In genomic region chr12:49061157-49061650, GRCh38 we compare ENCODE assay signal across 1 cellular context.
A peak's percentile ranks its signal among the peaks of the same experiment; 100 is the strongest.
TF ChIP-seq lines count a peak whose summit lies in the region.

No MANE protein-coding gene starts in this region.

TF ChIP-seq in HepG2, 621 proteins besides CTCF, POLR2A, EP300 and RAD21:
- TF ChIP-seq BRF2 (CRISPR knock-in tag; IDR thresholded peaks at IDR 0.05), result no peak
- no peak for TF ChIP-seq ZNF615 (CRISPR knock-in tag; IDR thresholded peaks at IDR 0.05; ENCODE audit: borderline replicate concordance)
- TF ChIP-seq TRAFD1 (CRISPR knock-in tag; IDR thresholded peaks at IDR 0.05; ENCODE audit: borderline replicate concordance), result 0 out of 2 replicates have a peak, but pooled peaks have one; percentile 1
- TF ChIP-seq ZNF740 (CRISPR knock-in tag; IDR thresholded peaks at IDR 0.05), result peak; percentile 83
- no peak for TF ChIP-seq RXRB (CRISPR knock-in tag; IDR thresholded peaks at IDR 0.05; ENCODE audit: borderline replicate concordance)
- no peak for TF ChIP-seq UBTF (CRISPR knock-in tag; IDR thresholded peaks at IDR 0.05)
- no peak for TF ChIP-seq YEATS2 (CRISPR knock-in tag; IDR thresholded peaks at IDR 0.05; ENCODE audit: borderline replicate concordance)
- 0 out of 2 replicates have a peak, but pooled peaks have one; percentile 11 for TF ChIP-seq THYN1 (CRISPR knock-in tag; IDR thresholded peaks at IDR 0.05; ENCODE audit: borderline replicate concordance, low read depth)
- no peak for TF ChIP-seq RFX3 (CRISPR knock-in tag; IDR thresholded peaks at IDR 0.05)
- no peak for TF ChIP-seq BRCA1 (CRISPR knock-in tag; IDR thresholded peaks at IDR 0.05)
- TF ChIP-seq HMG20A (CRISPR knock-in tag; IDR thresholded peaks at IDR 0.05; ENCODE audit: borderline replicate concordance), result 0 out of 2 replicates have a peak, but pooled peaks have one; percentile 2
- TF ChIP-seq ZNF513 (CRISPR knock-in tag; conservative IDR thresholded peaks at IDR 0.05), result no peak
- 0 out of 2 replicates have a peak, but pooled peaks have one; percentile 11 for TF ChIP-seq ZFP36L1 (CRISPR knock-in tag; IDR thresholded peaks at IDR 0.05)
- no peak for TF ChIP-seq CREB3 (CRISPR knock-in tag; IDR thresholded peaks at IDR 0.05)
- no peak for TF ChIP-seq ZNF558 (CRISPR knock-in tag; IDR thresholded peaks at IDR 0.05; ENCODE audit: borderline replicate concordance)
- no peak for TF ChIP-seq ZNF350 (CRISPR knock-in tag; IDR thresholded peaks at IDR 0.05; ENCODE audit: borderline replicate concordance, low read depth)
- TF ChIP-seq REPIN1 (CRISPR knock-in tag; IDR thresholded peaks at IDR 0.05; ENCODE audit: borderline replicate concordance, low read depth), result no peak
- TF ChIP-seq ZNF644 (CRISPR knock-in tag; IDR thresholded peaks at IDR 0.05; ENCODE audit: low read depth), result no peak
- no peak for TF ChIP-seq PAWR (CRISPR knock-in tag; IDR thresholded peaks at IDR 0.05; ENCODE audit: borderline replicate concordance)
- no peak for TF ChIP-seq MYNN (CRISPR knock-in tag; IDR thresholded peaks at IDR 0.05; ENCODE audit: low read depth)
- TF ChIP-seq ZNF788 (CRISPR knock-in tag; IDR thresholded peaks at IDR 0.05; ENCODE audit: borderline replicate concordance), result no peak
- no peak for TF ChIP-seq REXO4 (CRISPR knock-in tag; IDR thresholded peaks at IDR 0.05; ENCODE audit: borderline replicate concordance)
- TF ChIP-seq SNAI1 (CRISPR knock-in tag; IDR thresholded peaks at IDR 0.05; ENCODE audit: borderline replicate concordance), result no peak
